In the genomic region with DNA sequence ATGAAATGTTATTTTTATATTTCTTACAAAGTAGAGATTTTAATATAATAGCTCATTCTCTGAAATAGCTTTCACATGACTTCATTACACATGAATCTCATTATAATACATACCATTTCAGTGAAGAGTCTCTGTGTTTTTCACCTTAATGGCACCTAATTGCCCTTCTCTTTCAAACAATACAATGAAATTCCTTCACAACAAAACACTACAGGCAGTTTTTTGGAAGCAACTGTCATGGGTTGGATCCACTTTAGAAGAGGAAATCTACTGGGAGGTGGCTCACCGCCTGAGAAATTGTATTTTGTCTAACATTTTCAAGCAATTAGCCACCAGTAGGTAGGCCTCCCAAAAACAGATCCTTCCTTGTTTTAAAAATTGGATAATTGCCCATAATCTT, we compare ENCODE assay signal across 26 cellular contexts. TPM values are rescaled to one million over a fixed set of nuclear protein-coding genes. Genes with fewer than 3 reads are reported as not detected.
DNase-seq lines count a peak whose midpoint lies in the region; ATAC-seq and TF ChIP-seq lines count a peak whose summit lies in the region.
"Had no signal": no experiment of that assay in that cellular context is flagged by ENCODE, and none has a peak within 500 bp of the region (broad histone marks: within the 10 kb centered on the region; RNA-seq: fewer than 3 reads in every experiment).

No MANE protein-coding gene starts in this region.

- H3K27ac ChIP-seq in HUES64 (ENCODE audit: low read depth, low read length), result peak overlapping the region; percentile 88
- no peak overlapping the region for H3K27ac ChIP-seq in endodermal cell (ENCODE audit: low read depth, low read length)
- peak overlapping the region; percentile 10 for H3K27ac ChIP-seq in iPS-20b (ENCODE audit: low read length)
- no peak overlapping the region for H3K27ac ChIP-seq in osteoblast (ENCODE audit: low read depth, low read length)
- H3K27ac ChIP-seq: BLaER1, SK-N-MC had no signal

- H3K36me3 Mint-ChIP-seq in endodermal cell (ENCODE audit: low read depth), result peaks cover 19% of the 10 kb centered on the region

- H3K4me3 ChIP-seq in HUES64 (ENCODE audit: low read length) (no peak overlapping the region), endodermal cell (ENCODE audit: low read length) (no peak overlapping the region), iPS-20b (ENCODE audit: low read length) (peak overlapping the region; percentile 36), osteoblast (ENCODE audit: insufficient read depth, low read length) (no peak overlapping the region), BE2C (ENCODE audit: low read depth, low read length) (no peak overlapping the region)
- H3K4me3 ChIP-seq: BLaER1, GM12878, SK-N-MC had no signal

- no peaks in the 10 kb centered on the region for H4K20me1 ChIP-seq in osteoblast (ENCODE audit: insufficient read depth, low read length)
- H4K20me1 ChIP-seq: BLaER1 had no signal

- H3K9me3 ChIP-seq in HUES64 (ENCODE audit: insufficient read depth, low read depth, low read length), result peaks cover 7% of the 10 kb centered on the region; the same call in 1 of the 2 replicates
- H3K9me3 ChIP-seq in endodermal cell (ENCODE audit: control insufficient read depth, low read length), result peaks cover 19% of the 10 kb centered on the region
- H3K9me3 ChIP-seq in iPS-20b (ENCODE audit: insufficient read depth, low read depth, low read length), result no peaks in the 10 kb centered on the region
- H3K9me3 ChIP-seq in osteoblast (ENCODE audit: low read depth, low read length), result no peaks in the 10 kb centered on the region
- no peaks in the 10 kb centered on the region for H3K9me3 ChIP-seq in BE2C

- H3K9ac ChIP-seq in HUES64 (ENCODE audit: low read depth, low read length) (peak overlapping the region; percentile 4; the same call in 1 of the 2 replicates), endodermal cell (ENCODE audit: extremely low read depth, low read length, poor library complexity, severe bottlenecking) (no peak overlapping the region), iPS-20b (ENCODE audit: low read depth, low read length) (peak overlapping the region; percentile 54; the same call in 1 of the 2 replicates)
- H3K9ac ChIP-seq: BLaER1 had no signal

- no peak for TF ChIP-seq CTCF in endodermal cell (conservative IDR thresholded peaks at IDR 0.05)
- no peak for TF ChIP-seq CTCF in osteoblast (IDR thresholded peaks at IDR 0.05; ENCODE audit: extremely low read depth, low read depth, low read length)
- no peak for TF ChIP-seq CTCF in BE2C (IDR thresholded peaks at IDR 0.05; ENCODE audit: low read depth, low read length)

- no peak for ATAC-seq in HG03135 (IDR thresholded peaks at IDR 0.05; ENCODE audit: unreplicated experiment)
- ATAC-seq: GM12878, PC-3 had no signal

- WGBS in HUES64, result 0% methylated on average over 1 of the region's 1 CpG
- WGBS in endodermal cell (ENCODE audit: insufficient coverage in 1 of 2, insufficient read length in 1 of 2), 2 experiments, result 41% methylated on average over 1 of the region's 1 CpG; no CpG with 5 or more reads in 1 of the 2 experiments

- H3K27me3 ChIP-seq in HUES64 (ENCODE audit: insufficient read depth, low read length) (no peaks in the 10 kb centered on the region), endodermal cell (ENCODE audit: control insufficient read depth, insufficient read depth, low read length, poor library complexity, severe bottlenecking) (no peaks in the 10 kb centered on the region), iPS-20b (ENCODE audit: insufficient read depth, low read length) (no peaks in the 10 kb centered on the region), osteoblast (ENCODE audit: insufficient read depth, low read length) (peaks cover 6% of the 10 kb centered on the region), BE2C (peaks cover 20% of the 10 kb centered on the region)
- H3K27me3 ChIP-seq: BLaER1 had no signal

- H2AFZ ChIP-seq in osteoblast (ENCODE audit: low read length), result no peak overlapping the region

- peak overlapping the region; percentile 79 for H3K27ac Mint-ChIP-seq in endodermal cell
- H3K27ac Mint-ChIP-seq: CD4-positive, alpha-beta T cell had no signal

- H3K4me1 Mint-ChIP-seq in endodermal cell, result peaks cover 6% of the 10 kb centered on the region

- no peak overlapping the region for H3K4me3 Mint-ChIP-seq in endodermal cell
- H3K4me3 Mint-ChIP-seq: CD4-positive, alpha-beta T cell had no signal

- H3K9me3 Mint-ChIP-seq in endodermal cell, result peaks cover 27% of the 10 kb centered on the region

- DNase-seq in endodermal cell, result no peak
- peak; percentile 9 for DNase-seq in osteoblast (ENCODE audit: insufficient read length, low spot score, missing footprints)
- no peak for DNase-seq in NCI-H2196 (lab: John Stamatoyannopoulos, UW; ENCODE audit: unreplicated experiment)
- no peak for DNase-seq in BE2C
- no peak for DNase-seq in activated T-cell treated with anti-CD3 and anti-CD28 coated beads for 4 hours
- DNase-seq: CD4-positive, alpha-beta T cell; COR-L47; DMS 273 treated with DMSO at 0.1 percent for 48 hours; DMS79 treated with DMSO at 0.1 percent for 48 hours; GOT3; Kasumi-1; NCI-H1694 treated with DMSO at 0.1 percent for 48 hours; NCI-H2081 treated with DMSO at 0.1 percent for 48 hours; NCI-H2171 treated with DMSO at 0.1 percent for 48 hours; NCI-H446; NCI-H526; PC-3; Right ventricle myocardium superior had no signal

- H3K4me2 ChIP-seq in osteoblast (ENCODE audit: insufficient read depth, low read length), result no peak overlapping the region
- H3K4me2 ChIP-seq: BLaER1 had no signal

- H3K4me1 ChIP-seq in HUES64 (ENCODE audit: insufficient read depth, low read length) (peaks cover 32% of the 10 kb centered on the region), endodermal cell (ENCODE audit: control insufficient read depth, insufficient read depth, low read length) (no peaks in the 10 kb centered on the region), iPS-20b (ENCODE audit: insufficient read depth, low read length) (peaks cover 22% of the 10 kb centered on the region), osteoblast (ENCODE audit: insufficient read depth, low read length) (no peaks in the 10 kb centered on the region), BE2C (no peaks in the 10 kb centered on the region)
- H3K4me1 ChIP-seq: BLaER1 had no signal

- H3K36me3 ChIP-seq in HUES64 (ENCODE audit: insufficient read depth, low read length) (no peaks in the 10 kb centered on the region), endodermal cell (ENCODE audit: control insufficient read depth, insufficient read depth, low read length) (no peaks in the 10 kb centered on the region), iPS-20b (ENCODE audit: insufficient read depth, low read depth, low read length) (no peaks in the 10 kb centered on the region), osteoblast (ENCODE audit: insufficient read depth, low read length) (no peaks in the 10 kb centered on the region), BE2C (no peaks in the 10 kb centered on the region)
- H3K36me3 ChIP-seq: BLaER1 had no signal

- H3K79me2 ChIP-seq in osteoblast (ENCODE audit: insufficient read depth, low read length), result no peaks in the 10 kb centered on the region

- no peaks in the 10 kb centered on the region for H3K27me3 Mint-ChIP-seq in endodermal cell (ENCODE audit: insufficient read depth)

RNA-seq across cellular contexts. Expression of a gene that starts 40.3 kb away (rescaled TPM):
- 1.1 TPM for polyA plus RNA-seq in HUES64 (2013, experiment 1 of 2)
- 1.6 TPM for polyA plus RNA-seq in HUES64 (2013, experiment 2 of 2)
- 10 to 100 TPM; 10.1 to 16.3 TPM for total RNA-seq in endodermal cell
- 1.9 TPM for polyA plus RNA-seq in endodermal cell (2013, experiment 1 of 2)
- 2.6 TPM for polyA plus RNA-seq in endodermal cell (2013, experiment 2 of 2)
- not detected in 2 replicates for total RNA-seq in osteoblast
- polyA plus RNA-seq in BE2C (2012; ENCODE audit: insufficient read depth, insufficient read length, low read depth), result not detected
- total RNA-seq: CD4-positive, alpha-beta T cell; MCF 10A; PC-3; RPMI7951 had no signal

Comparison
In these comparisons a context has a peak if more than half of its experiments do, and no peak if none do; other contexts are left out.
1. H3K27ac ChIP-seq: peak in HUES64 (single experiment) and iPS-20b (single experiment); none in endodermal cell (single experiment) and osteoblast (single experiment).
2. RNA of a gene that starts 40.3 kb away (total RNA-seq): 10.1 to 16.3 TPM in endodermal cell; not detected in osteoblast; every median in the first group is over 10 times any median in the second.